In genomic region chr11:122235615-122236014, GRCh38 we compare ENCODE assay signal across 12 cellular contexts.
A peak's percentile ranks its signal among the peaks of the same experiment; 100 is the strongest.
DNase-seq lines count a peak whose midpoint lies in the region; ATAC-seq and TF ChIP-seq lines count a peak whose summit lies in the region.
"Had no signal": no experiment of that assay in that cellular context is flagged by ENCODE, and none has a peak within 500 bp of the region (broad histone marks: within the 10 kb centered on the region; RNA-seq: fewer than 3 reads in every experiment).

No MANE protein-coding gene starts in this region.

- no peak for ATAC-seq in GM21528 (IDR thresholded peaks at IDR 0.05; ENCODE audit: low FRiP score, unreplicated experiment)
- ATAC-seq: WTC11 had no signal

- peak overlapping the region; percentile 14 to 15 for H3K27ac ChIP-seq in coronary artery

- no peaks in the 10 kb centered on the region for H3K9me3 Mint-ChIP-seq in immature natural killer cell

- no peak for TF ChIP-seq CTCF in coronary artery (IDR thresholded peaks at IDR 0.05)

- H3K4me3 ChIP-seq in coronary artery = no peak overlapping the region

- no peaks in the 10 kb centered on the region for H3K36me3 Mint-ChIP-seq in immature natural killer cell
- H3K36me3 Mint-ChIP-seq: WTC11 had no signal

- no peak overlapping the region for H3K27ac Mint-ChIP-seq in immature natural killer cell
- H3K27ac Mint-ChIP-seq: WTC11 had no signal

- H3K27me3 Mint-ChIP-seq in immature natural killer cell (ENCODE audit: low read depth in 3 of 3) = peaks cover 0 to 2% (median 2%) of the 10 kb centered on the region in 3 donors

- H3K4me3 Mint-ChIP-seq in immature natural killer cell = no peak overlapping the region
- H3K4me3 Mint-ChIP-seq: WTC11 had no signal

- no peaks in the 10 kb centered on the region for H3K4me1 Mint-ChIP-seq in immature natural killer cell
- H3K4me1 Mint-ChIP-seq: WTC11 had no signal

- DNase-seq in DMS79 (lab: John Stamatoyannopoulos, UW) (peak; percentile 48), NCI-H226 (peak; percentile 82), coronary artery (ENCODE audit: low spot score) (no peak), non-pigmented ciliary epithelial cell (ENCODE audit: low read depth) (peak; percentile 50), immature natural killer cell (no peak), NCI-H1930 (lab: John Stamatoyannopoulos, UW) (no peak), ecto neural progenitor cell (ENCODE audit: low spot score) (no peak)
- DNase-seq: activated naive CD4-positive, alpha-beta T cell; DND-41; NK-92 treated with Interleukin-12 subunit alpha and Interleukin-12 subunit beta, amount 100 ng/mL, for 24 hours had no signal

Comparison
In these comparisons a context has a peak if more than half of its experiments do, and no peak if none do; other contexts are left out.
1. DNase-seq: peak in DMS79 (single experiment), NCI-H226 (single experiment) and non-pigmented ciliary epithelial cell (single experiment); none in coronary artery (single experiment), immature natural killer cell (0 of 3), NCI-H1930 (0 of 2) and ecto neural progenitor cell (single experiment).